ENCODE assay signal across 23 cellular contexts in genomic region chr11:85114786-85115185, GRCh38.
"Had no signal": no experiment of that assay in that cellular context is flagged by ENCODE, and none has a peak within 500 bp of the region (broad histone marks: within the 10 kb centered on the region; RNA-seq: fewer than 3 reads in every experiment).

No MANE protein-coding gene starts in this region.

- H3K9me3 Mint-ChIP-seq: stimulated activated memory B cell treated with anti-CD40 and anti-IgM and Interleukin-4, amounts not matched to agents 10 μg/mL and 1 μg/mL and 100 μg/mL, for 72 hours; type B pancreatic cell; WTC11 had no signal

- H3K27ac ChIP-seq: body of pancreas, colonic mucosa, prostate gland, testis had no signal

- H3K4me3 ChIP-seq: body of pancreas, colonic mucosa, prostate gland, testis had no signal

- DNase-seq: activated CD4-positive, alpha-beta memory T cell treated with anti-CD3 and anti-CD28 coated beads for 36 hours; activated CD4-positive, alpha-beta T cell treated with anti-CD3 and anti-CD28 coated beads for 4 hours; activated T-cell treated with anti-CD3 and anti-CD28 coated beads for 4 hours; amniotic stem cell; body of pancreas; central memory CD4-positive, alpha-beta T cell; colonic mucosa; erythroblast; immature natural killer cell; left ventricle myocardium superior; occipital lobe; right cardiac atrium; small intestine; stimulated activated CD4-positive, alpha-beta T cell treated with anti-CD3 and anti-CD28 coated beads, Interleukin-4, amount 100 ng/mL, for 1 hour; T-cell; testis had no signal

- H3K4me1 Mint-ChIP-seq: immature natural killer cell, T-cell had no signal

- H3K4me3 Mint-ChIP-seq: activated CD4-positive, alpha-beta memory T cell treated with anti-CD3 and anti-CD28 coated beads for 36 hours; activated naive CD8-positive, alpha-beta T cell; activated T-helper 1 cell treated with anti-CD3 and anti-CD28 coated beads, Interleukin-12 subunit alpha, Interleukin-12 subunit beta, Interleukin-2, Interleukin-4 antibody, amounts not matched to agents 30 ng/mL and 10 ng/mL and 1 ng/mL, durations not matched to agents 14 hours and 24 hours and 36 hours; immature natural killer cell; memory B cell; stimulated activated memory B cell treated with anti-CD40 and anti-IgM and Interleukin-4, amounts not matched to agents 10 μg/mL and 1 μg/mL and 100 μg/mL, for 72 hours; T-cell; type B pancreatic cell; WTC11 had no signal

- H3K9me3 ChIP-seq: body of pancreas, colonic mucosa, prostate gland, testis had no signal

- H3K27ac Mint-ChIP-seq: activated CD4-positive, alpha-beta memory T cell treated with anti-CD3 and anti-CD28 coated beads for 36 hours; activated naive CD8-positive, alpha-beta T cell; activated T-helper 1 cell treated with anti-CD3 and anti-CD28 coated beads, Interleukin-12 subunit alpha, Interleukin-12 subunit beta, Interleukin-2, Interleukin-4 antibody, amounts not matched to agents 30 ng/mL and 10 ng/mL and 1 ng/mL, durations not matched to agents 14 hours and 24 hours and 36 hours; immature natural killer cell; memory B cell; stimulated activated memory B cell treated with anti-CD40 and anti-IgM and Interleukin-4, amounts not matched to agents 10 μg/mL and 1 μg/mL and 100 μg/mL, for 72 hours; T-cell; type B pancreatic cell; WTC11 had no signal

- ATAC-seq: body of pancreas; left ventricle myocardium superior; right cardiac atrium; stimulated activated memory B cell treated with anti-CD40 and anti-IgM and Interleukin-4, amounts not matched to agents 10 μg/mL and 1 μg/mL and 100 μg/mL, for 72 hours; T-cell; WTC11 had no signal

- H3K36me3 Mint-ChIP-seq: activated CD4-positive, alpha-beta memory T cell treated with anti-CD3 and anti-CD28 coated beads for 36 hours; activated naive CD8-positive, alpha-beta T cell; immature natural killer cell; memory B cell; stimulated activated memory B cell treated with anti-CD40 and anti-IgM and Interleukin-4, amounts not matched to agents 10 μg/mL and 1 μg/mL and 100 μg/mL, for 72 hours; T-cell; type B pancreatic cell; WTC11 had no signal

- H3K27me3 ChIP-seq: body of pancreas, colonic mucosa, testis had no signal
